In the genomic region with DNA sequence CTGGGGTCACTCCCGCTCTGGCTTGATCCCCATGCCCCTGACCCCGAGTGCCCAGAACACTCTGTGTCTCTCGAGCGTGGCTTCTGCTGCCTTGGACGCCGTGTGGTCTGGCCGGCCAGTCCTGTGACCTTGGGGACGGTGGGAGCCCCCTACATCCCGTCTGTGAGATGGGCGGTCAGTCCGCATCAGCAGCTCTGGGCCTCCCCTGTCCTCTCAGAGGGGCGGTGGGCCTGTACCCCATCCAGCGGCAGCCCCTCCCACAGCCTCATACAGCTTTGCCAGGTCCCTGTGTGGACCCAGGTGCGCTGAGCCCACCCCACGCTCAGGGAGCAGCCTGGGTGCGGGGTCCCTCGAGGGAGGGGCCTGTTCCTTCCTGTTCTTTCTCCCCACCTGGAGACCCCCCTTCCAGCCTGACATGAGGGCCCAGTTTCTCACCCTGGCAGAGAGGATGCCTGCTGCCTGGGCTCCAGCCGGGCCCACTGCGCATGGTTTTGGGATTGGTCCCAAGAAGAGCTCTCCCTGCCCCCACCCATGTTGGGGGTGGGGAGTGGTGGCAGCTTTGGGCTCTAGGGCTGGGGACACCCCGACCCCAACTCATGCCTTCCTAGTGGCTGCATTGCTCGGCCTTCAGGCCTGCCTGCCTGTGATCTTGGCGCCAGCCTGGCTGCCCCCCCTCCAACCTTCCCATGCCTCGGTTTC, we compare ENCODE assay signal across 8 cellular contexts. TPM values are rescaled to one million over a fixed set of nuclear protein-coding genes. Genes with fewer than 3 reads are reported as not detected.
DNase-seq lines count a peak whose midpoint lies in the region; ATAC-seq, FAIRE-seq and TF ChIP-seq lines count a peak whose summit lies in the region.

No MANE protein-coding gene starts in this region.

- H3K27me3 ChIP-seq in astrocyte (ENCODE audit: insufficient read depth, low read length) (no peaks in the 10 kb centered on the region), keratinocyte (ENCODE audit: control insufficient read depth, extremely low read depth, insufficient read depth, low read length) (no peaks in the 10 kb centered on the region), thoracic aorta (replicated peaks; ENCODE audit: insufficient read depth) (no peaks in the 10 kb centered on the region)

- H3K9me3 ChIP-seq in astrocyte (ENCODE audit: insufficient read depth, low read depth, low read length) (no peaks in the 10 kb centered on the region), keratinocyte (ENCODE audit: control insufficient read depth, low read depth, low read length) (no peaks in the 10 kb centered on the region), thoracic aorta (no peaks in the 10 kb centered on the region)

- no peak for DNase-seq in T-helper 2 cell treated with Interferon-gamma antibody and Interleukin-4, amounts not matched to agents 5 μg/mL and 100 μg/mL, for 36 hours (ENCODE audit: low spot score)
- DNase-seq in T-helper 2 cell: no peak
- no peak for DNase-seq in astrocyte (ENCODE audit: low read depth)
- DNase-seq in keratinocyte (ENCODE audit: low read depth, low spot score): no peak
- no peak for DNase-seq in thoracic aorta (ENCODE audit: low spot score)
- no peak for DNase-seq in NCI-H510A (lab: John Stamatoyannopoulos, UW)
- DNase-seq in NCI-H1694 treated with DMSO at 0.1 percent for 48 hours (lab: John Stamatoyannopoulos, UW): no peak
- no peak for DNase-seq in NCI-H524 (lab: John Stamatoyannopoulos, UW)

- H3K79me2 ChIP-seq in astrocyte (ENCODE audit: insufficient read depth, low read length) (peaks cover 67% of the 10 kb centered on the region), keratinocyte (ENCODE audit: control insufficient read depth, insufficient read depth, low read length) (peaks cover 58% of the 10 kb centered on the region)

- H3K4me1 Mint-ChIP-seq in T-helper 2 cell treated with Interferon-gamma antibody and Interleukin-4, amounts not matched to agents 5 μg/mL and 100 μg/mL, for 36 hours (ENCODE audit: low read depth): peaks cover 15% of the 10 kb centered on the region
- peaks cover 6% of the 10 kb centered on the region for H3K4me1 Mint-ChIP-seq in astrocyte (ENCODE audit: low read depth, unreplicated experiment)

- H3K9ac ChIP-seq in astrocyte (ENCODE audit: low read length): peak overlapping the region; percentile 89
- H3K9ac ChIP-seq in keratinocyte (ENCODE audit: control insufficient read depth, extremely low read depth, insufficient read depth, low read length): peak overlapping the region; percentile 83

- H3K4me3 Mint-ChIP-seq in T-helper 2 cell treated with Interferon-gamma antibody and Interleukin-4, amounts not matched to agents 5 μg/mL and 100 μg/mL, for 36 hours: peak overlapping the region; percentile 94
- peak overlapping the region; percentile 92 for H3K4me3 Mint-ChIP-seq in astrocyte (ENCODE audit: unreplicated experiment)

- H2AFZ ChIP-seq in astrocyte (ENCODE audit: low read depth, low read length) (no peak overlapping the region), keratinocyte (ENCODE audit: control insufficient read depth, low read length) (no peak overlapping the region)

- peak overlapping the region; percentile 91 for H3K27ac Mint-ChIP-seq in T-helper 2 cell treated with Interferon-gamma antibody and Interleukin-4, amounts not matched to agents 5 μg/mL and 100 μg/mL, for 36 hours
- peak overlapping the region; percentile 84 for H3K27ac Mint-ChIP-seq in astrocyte (ENCODE audit: unreplicated experiment)

- H3K4me3 ChIP-seq in astrocyte (ENCODE audit: insufficient read depth, low read depth, low read length) (peak overlapping the region; percentile 81), keratinocyte (ENCODE audit: control insufficient read depth in 2 of 3, extremely low read depth in 1 of 3, insufficient read depth in 2 of 3, low read depth in 1 of 3, low read length in 3 of 3) (peak overlapping the region; percentile 70 to 89 (median 83)), thoracic aorta (peak overlapping the region; percentile 77)

- FAIRE-seq in astrocyte (lab: Jason Lieb, UNC) (no peak), keratinocyte (lab: Jason Lieb, UNC) (no peak)

- H3K27me3 Mint-ChIP-seq in T-helper 2 cell treated with Interferon-gamma antibody and Interleukin-4, amounts not matched to agents 5 μg/mL and 100 μg/mL, for 36 hours (ENCODE audit: low read depth): no peaks in the 10 kb centered on the region
- peaks cover 3% of the 10 kb centered on the region for H3K27me3 Mint-ChIP-seq in astrocyte (ENCODE audit: low read depth, unreplicated experiment)

- no peaks in the 10 kb centered on the region for H3K9me3 Mint-ChIP-seq in T-helper 2 cell treated with Interferon-gamma antibody and Interleukin-4, amounts not matched to agents 5 μg/mL and 100 μg/mL, for 36 hours
- H3K9me3 Mint-ChIP-seq in astrocyte (ENCODE audit: unreplicated experiment): no peaks in the 10 kb centered on the region

- H3K36me3 Mint-ChIP-seq in T-helper 2 cell treated with Interferon-gamma antibody and Interleukin-4, amounts not matched to agents 5 μg/mL and 100 μg/mL, for 36 hours (ENCODE audit: low read depth): peaks cover 15% of the 10 kb centered on the region
- peaks cover 4% of the 10 kb centered on the region for H3K36me3 Mint-ChIP-seq in astrocyte (ENCODE audit: low read depth, unreplicated experiment)

- H3K27ac ChIP-seq in astrocyte (ENCODE audit: low read depth, low read length) (no peak overlapping the region), keratinocyte (ENCODE audit: control insufficient read depth, insufficient read depth, low read length) (peak overlapping the region; percentile 36), thoracic aorta (peak overlapping the region; percentile 27 to 43)

- peak overlapping the region; percentile 98 for H3K4me2 ChIP-seq in astrocyte (ENCODE audit: low read length)
- H3K4me2 ChIP-seq in keratinocyte (ENCODE audit: control insufficient read depth, extremely low read depth, insufficient read depth, low read depth, low read length): peak overlapping the region; percentile 81

- no peaks in the 10 kb centered on the region for H3K9me1 ChIP-seq in keratinocyte (ENCODE audit: control insufficient read depth, extremely low read depth, insufficient read depth, low read length)

- H3K36me3 ChIP-seq in astrocyte (ENCODE audit: insufficient read depth, low read length) (no peaks in the 10 kb centered on the region), keratinocyte (ENCODE audit: control insufficient read depth in 2 of 2, extremely low read depth in 1 of 2, insufficient read depth in 2 of 2, low read length in 2 of 2) (peaks cover 6% of the 10 kb centered on the region in 2 experiments), thoracic aorta (no peaks in the 10 kb centered on the region)

- no peak for TF ChIP-seq CTCF in astrocyte (IDR thresholded peaks at IDR 0.05; ENCODE audit: insufficient read depth, low read depth, low read length)
- TF ChIP-seq CTCF in keratinocyte (optimal IDR thresholded peaks at IDR 0.05 in 1 of 3, IDR thresholded peaks at IDR 0.05 in 1 of 3, conservative IDR thresholded peaks at IDR 0.05 in 1 of 3; ENCODE audit: extremely low read depth in 1 of 3, insufficient read depth in 2 of 3, low read length in 3 of 3): no peak
- TF ChIP-seq CTCF in thoracic aorta (IDR thresholded peaks at IDR 0.05): no peak

- H3K4me1 ChIP-seq in astrocyte (ENCODE audit: insufficient read depth, low read length): peaks cover 21% of the 10 kb centered on the region
- H3K4me1 ChIP-seq in keratinocyte (ENCODE audit: control insufficient read depth, extremely low read depth, insufficient read depth, low read length): peaks cover 10% of the 10 kb centered on the region
- peaks cover 27 to 38% of the 10 kb centered on the region in 2 donors for H3K4me1 ChIP-seq in thoracic aorta (ENCODE audit: control insufficient read depth in 1 of 2, low read depth in 2 of 2)

- ATAC-seq in thoracic aorta (ENCODE audit: insufficient number of reproducible peaks, low FRiP score, low read depth): no peak

- peaks cover 50% of the 10 kb centered on the region for H4K20me1 ChIP-seq in astrocyte (ENCODE audit: insufficient read depth, low read length)
- H4K20me1 ChIP-seq in keratinocyte (ENCODE audit: control insufficient read depth, extremely low read depth, insufficient read depth, low read length): peaks cover 7% of the 10 kb centered on the region

- dilution Hi-C loops in keratinocyte (cut with MboI; ENCODE audit: extremely low pct_ligation_motif_present, low sequenced_read_pairs): no loop called here

RNA-seq across cellular contexts. Expression of gene MTA1, which starts 1.5 kb away (rescaled TPM):
- total RNA-seq in astrocyte (93.7 and 111 TPM in 2 replicates), thoracic aorta (10 to 100 TPM; 77.2 to 84.1 TPM)
- 33.6 to 50.0 TPM (median 49.2 TPM) in 3 replicates for polyA plus RNA-seq in keratinocyte
- 12.2 TPM for polyA plus RNA-seq in keratinocyte (2011; ENCODE audit: low read depth)
- polyA plus RNA-seq in keratinocyte (2011; cell fraction: cytosol; rRNA removed): 23.2 and 41.5 TPM in 2 replicates
- 122 and 149 TPM in 2 replicates for polyA plus RNA-seq in keratinocyte (2011; cell fraction: nucleus; rRNA removed)
- polyA plus RNA-seq in keratinocyte (2012; ENCODE audit: low replicate concordance): 29.4 and 50.2 TPM in 2 replicates
- 27.7 to 79.2 TPM (median 35.9 TPM) in 3 replicates for polyA minus RNA-seq in keratinocyte
- polyA minus RNA-seq in keratinocyte (2011; cell fraction: cytosol; rRNA and poly(A)+ RNA removed): 90.4 TPM
- 59.6 and 63.2 TPM in 2 replicates for polyA minus RNA-seq in keratinocyte (2011; cell fraction: nucleus; rRNA and poly(A)+ RNA removed)

RNA-seq across cellular contexts. Expression of gene TEX22, which starts 22.8 kb away (rescaled TPM):
- total RNA-seq in astrocyte (1.2 and 2.5 TPM in 2 replicates), thoracic aorta (not detected)
- polyA plus RNA-seq in keratinocyte: 0.03 to 0.09 TPM in 2 of 3 replicates, not detected in the other
- not detected for polyA plus RNA-seq in keratinocyte (2011; ENCODE audit: low read depth)
- 0.05 TPM in 1 of 2 replicates, not detected in the other for polyA plus RNA-seq in keratinocyte (2011; cell fraction: cytosol; rRNA removed)
- polyA plus RNA-seq in keratinocyte (2011; cell fraction: nucleus; rRNA removed): 0.05 and 0.29 TPM in 2 replicates
- 0.10 and 0.23 TPM in 2 replicates for polyA plus RNA-seq in keratinocyte (2012; ENCODE audit: low replicate concordance)
- not detected in 3 replicates for polyA minus RNA-seq in keratinocyte
- polyA minus RNA-seq in keratinocyte (2011; cell fraction: cytosol; rRNA and poly(A)+ RNA removed): not detected
- 0.21 TPM in 1 of 2 replicates, not detected in the other for polyA minus RNA-seq in keratinocyte (2011; cell fraction: nucleus; rRNA and poly(A)+ RNA removed)

RNA-seq across cellular contexts. Expression of gene CRIP2, which starts 53.5 kb away (rescaled TPM):
- total RNA-seq in astrocyte (56.0 and 71.8 TPM in 2 replicates), thoracic aorta (100 to 1,000 TPM; 307 to 748 TPM)
- polyA plus RNA-seq in keratinocyte: 4.8 to 12.7 TPM (median 5.7 TPM) in 3 replicates
- 0.61 TPM for polyA plus RNA-seq in keratinocyte (2011; ENCODE audit: low read depth)
- polyA plus RNA-seq in keratinocyte (2011; cell fraction: cytosol; rRNA removed): 3.7 and 13.9 TPM in 2 replicates
- 5.7 and 7.8 TPM in 2 replicates for polyA plus RNA-seq in keratinocyte (2011; cell fraction: nucleus; rRNA removed)
- 6.0 and 8.3 TPM in 2 replicates for polyA plus RNA-seq in keratinocyte (2012; ENCODE audit: low replicate concordance)
- polyA minus RNA-seq in keratinocyte: 1.2 to 5.3 TPM (median 3.8 TPM) in 3 replicates
- 18.0 TPM for polyA minus RNA-seq in keratinocyte (2011; cell fraction: cytosol; rRNA and poly(A)+ RNA removed)
- polyA minus RNA-seq in keratinocyte (2011; cell fraction: nucleus; rRNA and poly(A)+ RNA removed): 1.6 and 3.7 TPM in 2 replicates
